In the genomic region with DNA sequence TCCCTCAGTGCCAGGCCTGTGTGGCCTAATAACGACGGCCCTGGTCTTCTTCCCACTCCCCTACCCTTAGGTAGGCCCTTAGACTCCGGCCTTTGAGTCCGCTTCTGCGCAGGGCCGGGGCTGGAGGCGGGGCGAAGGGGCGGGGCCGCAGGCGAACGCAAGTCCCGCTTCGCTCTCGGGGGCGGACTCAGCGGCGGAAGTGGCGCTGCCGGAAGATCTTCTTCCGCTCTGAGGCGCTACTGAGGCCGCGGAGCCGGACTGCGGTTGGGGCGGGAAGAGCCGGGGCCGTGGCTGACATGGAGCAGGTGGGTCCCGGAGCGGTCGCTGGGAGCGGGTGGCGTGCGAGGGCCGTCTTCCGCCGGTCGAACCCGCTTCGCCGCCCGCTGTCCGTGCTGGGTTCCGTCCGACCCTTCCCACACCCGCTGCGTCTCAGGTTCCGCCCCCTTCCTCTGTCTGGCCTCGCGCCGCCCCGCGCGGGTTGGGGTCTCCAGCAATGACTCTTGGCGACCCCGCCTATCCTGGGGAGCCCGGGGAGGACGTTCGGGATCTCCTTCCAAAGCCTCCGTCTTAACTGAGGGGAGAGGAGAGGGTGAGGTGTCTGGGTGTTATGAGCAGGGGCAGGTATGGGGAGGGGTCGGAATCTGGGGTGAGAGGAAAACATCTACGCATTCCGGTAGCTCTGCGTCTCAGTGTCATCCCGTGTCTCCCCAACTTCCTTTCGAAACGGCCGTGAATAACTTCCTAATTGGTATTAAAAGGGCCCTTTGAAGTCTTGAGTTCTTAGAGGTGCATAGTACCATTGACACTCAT, we compare ENCODE assay signal across 8 cellular contexts. TPM values are rescaled to one million over a fixed set of nuclear protein-coding genes. Genes with fewer than 3 reads are reported as not detected.
DNase-seq lines count a peak whose midpoint lies in the region.

A gene (plus strand): TSS at position 218 of the 810 bp plus-strand sequence. CDS start 16,388 bp downstream, outside the sequence.

- H3K9me3 ChIP-seq in GM23248 (ENCODE audit: low read depth) (no peaks in the 10 kb centered on the region), MG63 (no peaks in the 10 kb centered on the region), neuronal stem cell (replicated peaks in 1 of 2; ENCODE audit: control insufficient read depth in 2 of 2, insufficient read depth in 1 of 2, low read depth in 1 of 2, low read length in 2 of 2) (no peaks in the 10 kb centered on the region)

- no peak within 1 kb of the TSS for H2BK5ac ChIP-seq in neuronal stem cell (ENCODE audit: low read length)

- H3K18ac ChIP-seq in neuronal stem cell (ENCODE audit: low read length), result peak within 1 kb of the TSS; percentile 92

- H3K4me3 ChIP-seq in GM23248 (peak within 1 kb of the TSS; percentile 99), MG63 (peak within 1 kb of the TSS; percentile 76), neuronal stem cell (ENCODE audit: low read length in 2 of 2) (peak within 1 kb of the TSS; percentile 86 to 92)

- WGBS in GM23248 (ENCODE audit: low coverage in 1 of 2, low lambda C conversion rate in 2 of 2, missing lambda C conversion rate in 2 of 2), 2 experiments, result 1 to 3% methylated on average over 50 to 57 of the region's 69 CpGs
- WGBS in neuronal stem cell (ENCODE audit: extremely low coverage in 2 of 2, insufficient read length in 2 of 2, insufficient replicate concordance in 1 of 2), 2 donors, result no CpG with 5 or more reads among the region's 69 CpGs

- H3K4ac ChIP-seq in neuronal stem cell (ENCODE audit: low read length), result no peak within 1 kb of the TSS

- H3K27me3 ChIP-seq in GM23248 (replicated peaks; ENCODE audit: insufficient read depth), result no peaks in the 10 kb centered on the region
- no peaks in the 10 kb centered on the region for H3K27me3 ChIP-seq in MG63
- H3K27me3 ChIP-seq in neuronal stem cell (ENCODE audit: control insufficient read depth in 3 of 3, insufficient read depth in 3 of 3, low read depth in 1 of 3, low read length in 3 of 3), result peaks cover 0 to 1% (median 0%) of the 10 kb centered on the region in 3 experiments

- H3K4me1 ChIP-seq in GM23248 (ENCODE audit: insufficient read depth) (peaks cover 18% of the 10 kb centered on the region), neuronal stem cell (ENCODE audit: control insufficient read depth in 2 of 2, insufficient read depth in 1 of 2, low read depth in 1 of 2, low read length in 2 of 2) (peaks cover 10 to 27% of the 10 kb centered on the region in 2 donors)

- H2BK120ac ChIP-seq in neuronal stem cell (ENCODE audit: low read depth, low read length), result peak within 1 kb of the TSS; percentile 26

- H2AK5ac ChIP-seq in neuronal stem cell (ENCODE audit: low read depth, low read length), result no peak within 1 kb of the TSS

- H3K9me2 ChIP-seq in GM23248 (ENCODE audit: insufficient read depth), result no peaks in the 10 kb centered on the region

- no peak within 1 kb of the TSS for H2BK12ac ChIP-seq in neuronal stem cell (ENCODE audit: low read length)

- no peak within 1 kb of the TSS for H4K91ac ChIP-seq in neuronal stem cell (ENCODE audit: low read depth, low read length, poor library complexity)

- H3K27ac ChIP-seq in GM23248 (peak within 1 kb of the TSS; percentile 28), neuronal stem cell (replicated peaks; ENCODE audit: low read length) (peak within 1 kb of the TSS; percentile 76)

- H2AFZ ChIP-seq in GM23248, result peak within 1 kb of the TSS; percentile 88
- H2AFZ ChIP-seq in neuronal stem cell (ENCODE audit: low read length), result peak within 1 kb of the TSS; percentile 98

- peaks cover 8% of the 10 kb centered on the region for H3K79me1 ChIP-seq in neuronal stem cell (ENCODE audit: low read depth, low read length)

- in situ Hi-C loops in GM23248 (cut with MboI), result no loop called here
- in situ Hi-C loops in SK-MEL-5 (cut with HindIII; ENCODE audit: low pct_unique_long_range_greater_than_20kb, low sequenced_read_pairs), result no loop called here

- peak within 1 kb of the TSS; percentile 77 for H3K23ac ChIP-seq in neuronal stem cell (ENCODE audit: low read depth, low read length, poor library complexity)

- H3K36me3 ChIP-seq in GM23248 (ENCODE audit: low read depth) (no peaks in the 10 kb centered on the region), MG63 (peaks cover 3% of the 10 kb centered on the region; the same call in 1 of the 2 replicates), neuronal stem cell (replicated peaks in 1 of 2; ENCODE audit: control insufficient read depth in 2 of 2, insufficient read depth in 2 of 2, low read length in 2 of 2) (no peaks in the 10 kb centered on the region)

- no peak within 1 kb of the TSS for H2BK15ac ChIP-seq in neuronal stem cell (ENCODE audit: low read length)

- H4K8ac ChIP-seq in neuronal stem cell (ENCODE audit: low read depth, low read length), result no peak within 1 kb of the TSS

- H3K14ac ChIP-seq in neuronal stem cell (ENCODE audit: low read length), result peak within 1 kb of the TSS; percentile 87

- no peaks in the 10 kb centered on the region for H4K20me1 ChIP-seq in GM23248 (ENCODE audit: insufficient read depth)

- no peaks in the 10 kb centered on the region for H3F3A ChIP-seq in GM23248 (ENCODE audit: insufficient read depth)

- H3K4me2 ChIP-seq in GM23248 (ENCODE audit: unreplicated experiment) (peak within 1 kb of the TSS; percentile 98), neuronal stem cell (ENCODE audit: insufficient read depth, low read length, poor library complexity, severe bottlenecking) (peak within 1 kb of the TSS; percentile 91)

- H3K79me2 ChIP-seq in GM23248 (ENCODE audit: insufficient read depth), result peaks cover 50% of the 10 kb centered on the region

- peak; percentile 86 for DNase-seq in Daoy (ENCODE audit: low read depth)
- DNase-seq in GM23248, result peak; percentile 95
- peak; percentile 95 for DNase-seq in MG63
- peak; percentile 84 for DNase-seq in SK-MEL-5 (ENCODE audit: low read depth, low spot score)
- DNase-seq in activated naive CD4-positive, alpha-beta T cell (lab: John Stamatoyannopoulos, UW), result peak; percentile 66 to 91 (median 78)
- peak; percentile 73 for DNase-seq in foreskin melanocyte
- DNase-seq in neuronal stem cell (ENCODE audit: low spot score), result peak; percentile 81
- DNase-seq in stromal cell of bone marrow (ENCODE audit: low read depth), result peak; percentile 75

- H3K9ac ChIP-seq in GM23248 (peak within 1 kb of the TSS; percentile 85), neuronal stem cell (ENCODE audit: low read depth, low read length, poor library complexity) (peak within 1 kb of the TSS; percentile 97)

RNA-seq across cellular contexts. Expression of the gene that starts here (rescaled TPM):
- 10.5 and 27.0 TPM in 2 replicates for total RNA-seq in Daoy (2014; rRNA removed; shearing (Covaris generic))
- total RNA-seq in GM23248 (2014; rRNA removed; shearing (Covaris generic)), result 34.0 and 41.0 TPM in 2 replicates
- polyA plus RNA-seq in GM23248 (2016; fragmentation: Nextera tagmentation; extraction: Ambion mirVana), result 32.3 and 34.1 TPM in 2 replicates
- 55.2 and 61.8 TPM in 2 replicates for total RNA-seq in MG63 (2014; rRNA removed; shearing (Covaris generic); ENCODE audit: low replicate concordance)
- 21.2 and 32.9 TPM in 2 replicates for total RNA-seq in SK-MEL-5 (2014; rRNA removed; shearing (Covaris generic))
- 127 and 138 TPM in 2 replicates for polyA plus RNA-seq in SK-MEL-5 (2015; cell fraction: cytosol; rRNA removed)
- 182 and 250 TPM in 2 replicates for polyA plus RNA-seq in SK-MEL-5 (2015; cell fraction: nucleus; rRNA removed)
- 65.0 TPM for polyA plus RNA-seq in neuronal stem cell (2013, experiment 1 of 2)
- 70.1 TPM for polyA plus RNA-seq in neuronal stem cell (2013, experiment 2 of 2)

Comparison
In these comparisons a context has a peak if more than half of its experiments do, and no peak if none do; other contexts are left out.
1. Peak in every context shown above with its lines: DNase-seq, H3K4me3 ChIP-seq and H3K27ac ChIP-seq.